21 cellular contexts compared by ENCODE assay signal in genomic region chr2:240333985-240334384, GRCh38.
DNase-seq lines count a peak whose midpoint lies in the region; ATAC-seq and TF ChIP-seq lines count a peak whose summit lies in the region.
"Had no signal": no experiment of that assay in that cellular context is flagged by ENCODE, and none has a peak within 500 bp of the region (broad histone marks: within the 10 kb centered on the region; RNA-seq: fewer than 3 reads in every experiment).

No MANE protein-coding gene starts in this region.

- no peak overlapping the region for H3K9ac ChIP-seq in fibroblast of lung (ENCODE audit: insufficient read depth, low read length)
- H3K9ac ChIP-seq: BLaER1, KMS-11 had no signal

- ATAC-seq in heart left ventricle (no peak), GM21381 (IDR thresholded peaks at IDR 0.05; ENCODE audit: unreplicated experiment) (no peak)
- ATAC-seq: HCT116, Panc1 had no signal

- H4K20me1 ChIP-seq in fibroblast of lung (ENCODE audit: control insufficient read depth, extremely low read depth, insufficient read depth, low read length): no peaks in the 10 kb centered on the region
- H4K20me1 ChIP-seq: BLaER1 had no signal

- intact Hi-C loops in cardiac septum (cut with DNase I): no loop called here
- intact Hi-C loops in heart left ventricle (cut with DNase I): no loop called here
- intact Hi-C loops in ovary (cut with DNase I): no loop called here

- H3K9me3 ChIP-seq in heart left ventricle (peaks cover 0 to 12% (median 0%) of the 10 kb centered on the region in 12 donors), fibroblast of lung (ENCODE audit: control insufficient read depth, insufficient read depth, low read depth, low read length) (no peaks in the 10 kb centered on the region), ovary (no peaks in the 10 kb centered on the region)

- no peak for TF ChIP-seq EP300 in ovary (IDR thresholded peaks at IDR 0.05)

- DNase-seq in cardiac septum (ENCODE audit: low spot score) (peak; percentile 10), heart left ventricle (no peak), fibroblast of lung (ENCODE audit: low read depth in 2 of 2) (peak; percentile 17 to 67), midbrain (lab: John Stamatoyannopoulos, UW) (peak; percentile 40), stromal cell of bone marrow (ENCODE audit: low read depth) (peak; percentile 18), ovary (no peak), NCI-H1048 (lab: John Stamatoyannopoulos, UW) (no peak)
- DNase-seq: ACHN; CD4-positive, alpha-beta T cell; COR-L47; DMS79; MV-4-11; NCI-H1694 treated with DMSO at 0.1 percent for 48 hours; NCI-H2081 treated with DMSO at 0.1 percent for 48 hours; NCI-H2171 treated with DMSO at 0.1 percent for 48 hours had no signal

- no peaks in the 10 kb centered on the region for H3K79me2 ChIP-seq in fibroblast of lung (ENCODE audit: control insufficient read depth, insufficient read depth, low read length)

- H3K4me2 ChIP-seq in fibroblast of lung (ENCODE audit: extremely low read depth, insufficient read depth, low read length): no peak overlapping the region
- H3K4me2 ChIP-seq: BLaER1, KMS-11 had no signal

- H3K27ac ChIP-seq in heart left ventricle: no peak overlapping the region
- no peak overlapping the region for H3K27ac ChIP-seq in fibroblast of lung (ENCODE audit: insufficient read depth, low read length)
- H3K27ac ChIP-seq in ovary: no peak overlapping the region
- H3K27ac ChIP-seq: 22Rv1, BLaER1, KMS-11 had no signal

- H3K4me3 ChIP-seq in heart left ventricle: no peak overlapping the region
- H3K4me3 ChIP-seq in fibroblast of lung (replicated peaks in 1 of 4; ENCODE audit: control extremely low read depth in 1 of 4, insufficient read depth in 1 of 4, low read depth in 3 of 4, low read length in 4 of 4): no peak overlapping the region
- H3K4me3 ChIP-seq in ovary: no peak overlapping the region
- H3K4me3 ChIP-seq: BLaER1 had no signal

- TF ChIP-seq CTCF in heart left ventricle (IDR thresholded peaks at IDR 0.05) (no peak), fibroblast of lung (conservative IDR thresholded peaks at IDR 0.05 in 1 of 2, IDR thresholded peaks at IDR 0.05 in 1 of 2; ENCODE audit: low read depth in 1 of 2, low read length in 2 of 2) (no peak), ovary (IDR thresholded peaks at IDR 0.05) (no peak)

- no peaks in the 10 kb centered on the region for H3K4me1 ChIP-seq in heart left ventricle
- no peaks in the 10 kb centered on the region for H3K4me1 ChIP-seq in fibroblast of lung (ENCODE audit: control insufficient read depth, extremely low read depth, insufficient read depth, low read length)
- no peaks in the 10 kb centered on the region for H3K4me1 ChIP-seq in ovary (ENCODE audit: insufficient read depth)
- H3K4me1 ChIP-seq: BLaER1 had no signal

- peaks cover 0 to 6% (median 0%) of the 10 kb centered on the region in 9 donors for H3K27me3 ChIP-seq in heart left ventricle
- H3K27me3 ChIP-seq in fibroblast of lung (ENCODE audit: control insufficient read depth, insufficient read depth, low read length): peaks cover 16% of the 10 kb centered on the region
- no peaks in the 10 kb centered on the region for H3K27me3 ChIP-seq in ovary
- H3K27me3 ChIP-seq: BLaER1 had no signal

- no peak overlapping the region for H2AFZ ChIP-seq in fibroblast of lung (ENCODE audit: low read length)

- WGBS in heart left ventricle, 4 donors: 54 to 69% (median 61%) methylated on average over 7 of the region's 7 CpGs
- WGBS in ovary, 3 donors: 59 to 70% (median 62%) methylated on average over 7 of the region's 7 CpGs

- no peak for TF ChIP-seq POLR2A in heart left ventricle (IDR thresholded peaks at IDR 0.05)
- TF ChIP-seq POLR2A in ovary (IDR thresholded peaks at IDR 0.05): no peak

- H3K36me3 ChIP-seq in heart left ventricle (no peaks in the 10 kb centered on the region), fibroblast of lung (ENCODE audit: control insufficient read depth, insufficient read depth, low read length) (no peaks in the 10 kb centered on the region), ovary (no peaks in the 10 kb centered on the region)
- H3K36me3 ChIP-seq: BLaER1 had no signal

Comparison
In these comparisons a context has a peak if more than half of its experiments do, and no peak if none do; other contexts are left out.
1. DNase-seq: peak in cardiac septum (single experiment), fibroblast of lung (2 of 2), midbrain (single experiment) and stromal cell of bone marrow (single experiment); none in heart left ventricle (0 of 5), ovary (0 of 5) and NCI-H1048 (single experiment).